13 cellular contexts compared by ENCODE assay signal in the genomic region with DNA sequence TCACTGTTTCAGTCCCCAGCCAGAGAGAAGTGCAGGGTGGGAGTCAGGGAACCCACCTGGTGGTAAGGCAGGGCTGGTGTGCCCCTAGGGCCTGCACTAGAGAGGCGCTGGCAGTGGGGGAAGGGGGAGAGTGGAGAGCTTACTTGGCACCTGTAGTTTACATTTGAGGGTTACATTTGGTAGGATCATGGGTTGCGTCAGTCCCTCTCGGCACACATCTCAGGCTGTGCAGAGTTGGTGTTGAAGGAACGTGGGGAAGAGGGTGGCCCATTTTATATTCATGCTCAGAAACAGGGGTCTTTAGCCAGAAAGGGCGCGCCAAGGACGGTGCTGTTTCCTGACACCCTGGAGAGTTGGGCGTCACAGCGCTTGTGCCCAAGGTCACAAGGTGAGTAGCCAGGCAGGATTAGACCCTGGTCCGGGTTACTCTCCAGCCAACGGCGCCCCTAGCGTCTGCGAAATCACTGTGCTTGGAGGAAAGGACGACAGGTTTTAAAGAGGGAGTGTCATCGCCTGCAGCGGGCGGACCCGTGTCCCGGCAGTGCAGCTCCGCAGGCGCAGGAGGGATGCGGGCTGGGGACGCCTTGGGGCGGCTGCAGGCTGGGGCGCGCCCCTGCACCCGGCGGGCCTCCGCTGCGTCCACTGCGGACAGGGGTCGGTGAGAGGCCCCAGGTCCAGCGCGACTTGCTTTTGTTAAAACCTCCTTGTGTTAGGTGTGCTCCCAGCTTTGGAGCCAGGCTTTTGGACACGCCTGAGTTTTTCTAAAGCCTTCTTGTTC.
DNase-seq lines count a peak whose midpoint lies in the region; ATAC-seq and TF ChIP-seq lines count a peak whose summit lies in the region.
"Had no signal": no experiment of that assay in that cellular context is flagged by ENCODE, and none has a peak within 500 bp of the region (broad histone marks: within the 10 kb centered on the region; RNA-seq: fewer than 3 reads in every experiment).

No MANE protein-coding gene starts in this region.

- H3K4me3 ChIP-seq in Peyer's patch (peak overlapping the region in 2 of 4 donors; percentile 20 to 30), cardiac muscle cell (peak overlapping the region; percentile 6), muscle layer of colon (ENCODE audit: low read depth in 1 of 2, low read length in 2 of 2) (peak overlapping the region; percentile 9 to 51), transverse colon (peak overlapping the region in 1 of 4 donors; percentile 16)

- no peak overlapping the region for H3K27ac Mint-ChIP-seq in activated naive CD4-positive, alpha-beta T cell treated with anti-CD3 and anti-CD28 coated beads for 36 hours
- H3K27ac Mint-ChIP-seq: activated naive CD8-positive, alpha-beta T cell treated with anti-CD3 and anti-CD28 coated beads, Interleukin-2, amount 10 ng/mL, durations not matched to agents 7 days and 5 days had no signal

- H3K4me3 Mint-ChIP-seq in activated naive CD4-positive, alpha-beta T cell treated with anti-CD3 and anti-CD28 coated beads for 36 hours = no peak overlapping the region
- H3K4me3 Mint-ChIP-seq: activated naive CD8-positive, alpha-beta T cell treated with anti-CD3 and anti-CD28 coated beads, Interleukin-2, amount 10 ng/mL, durations not matched to agents 7 days and 5 days had no signal

- peaks cover 16% of the 10 kb centered on the region for H3K27me3 Mint-ChIP-seq in activated naive CD4-positive, alpha-beta T cell treated with anti-CD3 and anti-CD28 coated beads for 36 hours (ENCODE audit: low read depth)

- TF ChIP-seq POLR2A in Peyer's patch (IDR thresholded peaks at IDR 0.05) (no peak), transverse colon (IDR thresholded peaks at IDR 0.05) (no peak)

- CTCF ChIA-PET in activated naive CD4-positive, alpha-beta T cell treated with anti-CD3 and anti-CD28 coated beads for 36 hours (lab: Charles Lee) = interaction anchor here (1.0 kb wide), 1 partner anchor 82 kb away, joined by 3 read pairs; no protein-coding TSS in a partner anchor

- H3K4me1 ChIP-seq in Peyer's patch = peaks cover 0 to 47% (median 4%) of the 10 kb centered on the region in 4 donors
- peaks cover 41% of the 10 kb centered on the region for H3K4me1 ChIP-seq in cardiac muscle cell (ENCODE audit: low read depth)
- H3K4me1 ChIP-seq in muscle layer of colon (ENCODE audit: insufficient read depth, low read length) = peaks cover 67% of the 10 kb centered on the region
- H3K4me1 ChIP-seq in transverse colon = peaks cover 10 to 87% (median 43%) of the 10 kb centered on the region in 4 donors

- H3K9me3 ChIP-seq in Peyer's patch (no peaks in the 10 kb centered on the region), cardiac muscle cell (ENCODE audit: low read depth) (no peaks in the 10 kb centered on the region), muscle layer of colon (ENCODE audit: low read length) (no peaks in the 10 kb centered on the region), transverse colon (no peaks in the 10 kb centered on the region)

- H3K27me3 ChIP-seq in Peyer's patch (no peaks in the 10 kb centered on the region), cardiac muscle cell (no peaks in the 10 kb centered on the region), muscle layer of colon (ENCODE audit: control insufficient read depth in 1 of 2, insufficient read depth in 2 of 2, low read length in 2 of 2) (no peaks in the 10 kb centered on the region), transverse colon (no peaks in the 10 kb centered on the region)

- intact Hi-C loops in transverse colon (cut with DNase I; ENCODE audit: low total_unique reads) = no loop called here
- intact Hi-C loops in activated naive CD4-positive, alpha-beta T cell treated with anti-CD3 and anti-CD28 coated beads for 36 hours (cut with micrococcal nuclease) = no loop called here

- 84% methylated on average over 36 of the region's 36 CpGs; no CpG with 5 or more reads in 1 of the 2 donors for WGBS in transverse colon (ENCODE audit: low coverage in 1 of 2), 2 donors

- TF ChIP-seq EP300 in transverse colon (IDR thresholded peaks at IDR 0.05; ENCODE audit: low read depth) = no peak

- no peaks in the 10 kb centered on the region for H3K36me3 ChIP-seq in Peyer's patch
- H3K36me3 ChIP-seq in cardiac muscle cell = no peaks in the 10 kb centered on the region
- no peaks in the 10 kb centered on the region for H3K36me3 ChIP-seq in muscle layer of colon (ENCODE audit: insufficient read depth, low read length)
- H3K36me3 ChIP-seq in transverse colon = no peaks in the 10 kb centered on the region

- DNase-seq in Peyer's patch = peak in 2 of 3 donors; percentile 79 to 83
- peak in 1 of 2 donors; percentile 90 for DNase-seq in cardiac muscle cell (ENCODE audit: low read depth in 1 of 2, low spot score in 1 of 2)
- peak; percentile 38 for DNase-seq in transverse colon
- DNase-seq in activated naive CD4-positive, alpha-beta T cell treated with anti-CD3 and anti-CD28 coated beads for 36 hours = no peak
- no peak for DNase-seq in hypothalamus (lab: John Stamatoyannopoulos, UW)
- no peak for DNase-seq in activated gamma-delta T cell treated with Interleukin-2 at 50 U/mL for 16 hours
- DNase-seq: activated CD4-positive, alpha-beta T cell treated with anti-CD3 and anti-CD28 coated beads for 48 hours; activated naive CD8-positive, alpha-beta T cell treated with anti-CD3 and anti-CD28 coated beads, Interleukin-2, amount 10 ng/mL, durations not matched to agents 7 days and 5 days; DND-41; NCI-H1105; SHP77 treated with DMSO at 0.1 percent for 48 hours had no signal

- H3K27ac ChIP-seq in Peyer's patch (peak overlapping the region in 1 of 4 donors; percentile 56), cardiac muscle cell (peak overlapping the region; percentile 75), muscle layer of colon (ENCODE audit: low read depth, low read length) (peak overlapping the region; percentile 76), transverse colon (peak overlapping the region; percentile 85 to 92 (median 90))

- ATAC-seq in GM21576 (IDR thresholded peaks at IDR 0.05; ENCODE audit: unreplicated experiment) = no peak

- H3K9me3 Mint-ChIP-seq in activated naive CD4-positive, alpha-beta T cell treated with anti-CD3 and anti-CD28 coated beads for 36 hours = no peaks in the 10 kb centered on the region
- H3K9me3 Mint-ChIP-seq: activated naive CD8-positive, alpha-beta T cell treated with anti-CD3 and anti-CD28 coated beads, Interleukin-2, amount 10 ng/mL, durations not matched to agents 7 days and 5 days had no signal

- peaks cover 6% of the 10 kb centered on the region for H3K4me1 Mint-ChIP-seq in activated naive CD4-positive, alpha-beta T cell treated with anti-CD3 and anti-CD28 coated beads for 36 hours (ENCODE audit: low read depth)

- TF ChIP-seq CTCF in Peyer's patch (IDR thresholded peaks at IDR 0.05) (peak in 3 of 6 experiments; percentile 62 to 72 (median 71)), cardiac muscle cell (IDR thresholded peaks at IDR 0.05; ENCODE audit: low read depth, low read length) (peak; percentile 15), transverse colon (IDR thresholded peaks at IDR 0.05) (peak in 4 of 5 experiments; percentile 15 to 45 (median 34))

- in situ Hi-C loops in transverse colon (cut with MboI; ENCODE audit: low pct_ligation_motif_present in 1 of 4, low pct_unique_long_range_greater_than_20kb in 1 of 4, low sequenced_read_pairs in 3 of 4) = no loop called here

- no peaks in the 10 kb centered on the region for H3K36me3 Mint-ChIP-seq in activated naive CD4-positive, alpha-beta T cell treated with anti-CD3 and anti-CD28 coated beads for 36 hours (ENCODE audit: low read depth)
- H3K36me3 Mint-ChIP-seq: activated naive CD8-positive, alpha-beta T cell treated with anti-CD3 and anti-CD28 coated beads, Interleukin-2, amount 10 ng/mL, durations not matched to agents 7 days and 5 days had no signal

- peak overlapping the region; percentile 41 for H3K9ac ChIP-seq in muscle layer of colon (ENCODE audit: low read length)

Comparison
In these comparisons a context has a peak if more than half of its experiments do, and no peak if none do; other contexts are left out.
1. DNase-seq: peak in Peyer's patch (2 of 3) and transverse colon (single experiment); none in activated naive CD4-positive, alpha-beta T cell treated with anti-CD3 and anti-CD28 coated beads for 36 hours (single experiment), hypothalamus (0 of 51) and activated gamma-delta T cell treated with Interleukin-2 at 50 U/mL for 16 hours (single experiment).